11 cellular contexts compared by ENCODE assay signal in the genomic region with DNA sequence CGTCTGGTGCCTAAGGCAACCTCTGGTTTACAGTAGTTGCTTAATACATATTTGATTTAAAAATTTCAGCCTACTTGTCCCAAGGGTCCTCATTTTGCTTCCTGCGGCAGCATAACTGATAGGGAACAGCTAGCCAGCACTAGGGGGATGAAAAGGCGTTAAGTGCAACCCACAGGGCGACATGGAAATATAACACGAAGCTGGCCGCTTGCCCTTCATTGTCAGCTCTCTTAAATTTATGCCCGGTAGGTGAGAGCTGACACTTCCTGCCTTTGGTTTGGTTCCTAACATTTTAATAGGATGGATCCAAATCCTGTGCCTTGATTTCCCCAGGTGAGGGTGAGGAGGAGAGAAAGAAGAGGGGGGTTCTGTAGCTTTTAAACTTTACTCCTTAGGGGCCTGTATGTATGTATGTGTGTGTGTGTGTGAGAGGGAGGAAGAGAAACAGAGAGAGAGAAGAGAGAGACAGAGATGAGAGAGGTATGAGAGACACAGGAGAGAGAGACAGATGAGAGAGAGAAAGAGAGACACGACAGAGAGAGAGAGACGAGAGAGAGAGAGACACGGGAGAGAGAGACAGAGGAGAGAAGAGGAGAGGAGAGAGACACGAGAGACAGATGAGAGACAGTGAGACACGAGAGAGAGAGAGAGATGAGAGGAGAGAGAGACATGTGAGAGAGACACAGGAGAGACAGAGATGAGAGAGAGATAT. TPM values are rescaled to one million over a fixed set of nuclear protein-coding genes. Genes with fewer than 3 reads are reported as not detected.
A peak's percentile ranks its signal among the peaks of the same experiment; 100 is the strongest.
DNase-seq lines count a peak whose midpoint lies in the region; ATAC-seq, FAIRE-seq and TF ChIP-seq lines count a peak whose summit lies in the region.
"Had no signal": no experiment of that assay in that cellular context is flagged by ENCODE, and none has a peak within 500 bp of the region (broad histone marks: within the 10 kb centered on the region; RNA-seq: fewer than 3 reads in every experiment).

No MANE protein-coding gene starts in this region.

- peak overlapping the region; percentile 19 for H3K4me3 Mint-ChIP-seq in activated CD8-positive, alpha-beta T cell treated with anti-CD3 and anti-CD28 coated beads for 36 hours
- H3K4me3 Mint-ChIP-seq: HFFc6 had no signal

- in situ Hi-C loops in HepG2 (cut with HindIII; ENCODE audit: extremely low pct_ligation_motif_present, low pct_unique_long_range_greater_than_20kb), result no loop called here

- CTCF ChIA-PET in HepG2 (lab: Yijun Ruan, JAX; ENCODE audit: low intra/inter-chr PET ratio, low total read pairs), result no interaction called here
- CTCF ChIA-PET in activated CD8-positive, alpha-beta T cell treated with anti-CD3 and anti-CD28 coated beads for 36 hours (lab: Charles Lee), result no interaction called here

- no peak overlapping the region for H3K4me2 ChIP-seq in HepG2 (ENCODE audit: low read depth, low read length)

- no peak overlapping the region for H2AFZ ChIP-seq in HepG2 (ENCODE audit: low read length)

- no peak overlapping the region for H3K9ac ChIP-seq in HepG2 (ENCODE audit: insufficient read depth, low read depth, low read length)
- H3K9ac ChIP-seq in iPS-20b (ENCODE audit: low read depth, low read length), result no peak overlapping the region

- H3K9me3 ChIP-seq in HepG2 (ENCODE audit: low read length) (no peaks in the 10 kb centered on the region), right lobe of liver (no peaks in the 10 kb centered on the region), iPS-20b (ENCODE audit: insufficient read depth, low read depth, low read length) (no peaks in the 10 kb centered on the region), tibial artery (no peaks in the 10 kb centered on the region), left lung (no peaks in the 10 kb centered on the region)
- H3K9me3 ChIP-seq: mucosa of descending colon had no signal

- peaks cover 15% of the 10 kb centered on the region for H3K4me1 Mint-ChIP-seq in activated CD8-positive, alpha-beta T cell treated with anti-CD3 and anti-CD28 coated beads for 36 hours (ENCODE audit: low read depth)

- H3K36me3 Mint-ChIP-seq in activated CD8-positive, alpha-beta T cell treated with anti-CD3 and anti-CD28 coated beads for 36 hours (ENCODE audit: low read depth), result no peaks in the 10 kb centered on the region

- intact Hi-C loops in HepG2 (cut with micrococcal nuclease; ENCODE audit: unreplicated experiment) (no loop called here), right lobe of liver (cut with DNase I) (no loop called here), tibial artery (cut with DNase I; ENCODE audit: low total_unique reads) (no loop called here), left lung (cut with DNase I) (no loop called here)
- intact Hi-C loops in activated CD8-positive, alpha-beta T cell treated with anti-CD3 and anti-CD28 coated beads for 36 hours (cut with micrococcal nuclease), result no loop called here

- no peak overlapping the region for H3K27ac ChIP-seq in HepG2 (ENCODE audit: extremely low read length, insufficient read depth, low read length)
- H3K27ac ChIP-seq in right lobe of liver, result no peak overlapping the region
- H3K27ac ChIP-seq in iPS-20b (ENCODE audit: low read length), result no peak overlapping the region
- H3K27ac ChIP-seq in tibial artery, result peak overlapping the region; percentile 74 to 83
- H3K27ac ChIP-seq in left lung, result no peak overlapping the region

- ATAC-seq in HepG2, result no peak
- ATAC-seq in right lobe of liver, result no peak
- ATAC-seq in activated CD8-positive, alpha-beta T cell treated with anti-CD3 and anti-CD28 coated beads for 36 hours, result no peak
- ATAC-seq in activated CD4-positive, CD25-positive, alpha-beta regulatory T cell treated with anti-CD3 and anti-CD28 coated beads, Interleukin-2, amount 50 U/mL, for 24 hours, result no peak
- ATAC-seq in left lung, result no peak

- TF ChIP-seq RAD21 in HepG2 (CRISPR knock-in tag; IDR thresholded peaks at IDR 0.05), result no peak

- BruUV-seq in HepG2 (replicated peaks; lab: Mats Ljungman, UMichigan), result no TSS peak

- no peaks in the 10 kb centered on the region for H4K20me1 ChIP-seq in HepG2 (ENCODE audit: insufficient read depth, low read length)

- H3K27me3 ChIP-seq in HepG2 (ENCODE audit: control insufficient read depth in 1 of 2, insufficient read depth in 2 of 2, low read length in 2 of 2) (peaks cover 0 to 19% of the 10 kb centered on the region in 2 experiments; a peak in 2 of 5 replicates), right lobe of liver (peaks cover 0 to 5% of the 10 kb centered on the region in 2 donors), iPS-20b (ENCODE audit: insufficient read depth, low read length) (peaks cover 34% of the 10 kb centered on the region), tibial artery (no peaks in the 10 kb centered on the region), left lung (peaks cover 16 to 53% of the 10 kb centered on the region in 2 donors)

- H3K4me1 ChIP-seq in HepG2 (ENCODE audit: insufficient read depth, low read length), result no peaks in the 10 kb centered on the region
- H3K4me1 ChIP-seq in right lobe of liver, result no peaks in the 10 kb centered on the region
- peaks cover 3% of the 10 kb centered on the region; the same call in 1 of the 2 replicates for H3K4me1 ChIP-seq in iPS-20b (ENCODE audit: insufficient read depth, low read length)
- peaks cover 0 to 26% (median 11%) of the 10 kb centered on the region in 4 donors for H3K4me1 ChIP-seq in tibial artery
- H3K4me1 ChIP-seq in left lung, result peaks cover 6 to 7% of the 10 kb centered on the region in 2 donors

- POLR2A ChIA-PET in HepG2 (lab: Yijun Ruan, JAX), result no interaction called here
- POLR2A ChIA-PET in activated CD8-positive, alpha-beta T cell treated with anti-CD3 and anti-CD28 coated beads for 36 hours (lab: Charles Lee), result no interaction called here

- TF ChIP-seq EP300 in HepG2 (IDR thresholded peaks at IDR 0.05; ENCODE audit: low read depth in 2 of 2, low read length in 2 of 2), result no peak
- no peak for TF ChIP-seq EP300 in HepG2 (CRISPR knock-in tag; IDR thresholded peaks at IDR 0.05; ENCODE audit: borderline replicate concordance)

- TF ChIP-seq CTCF in HepG2 (CRISPR knock-in tag; IDR thresholded peaks at IDR 0.05) (no peak), right lobe of liver (IDR thresholded peaks at IDR 0.05) (no peak), tibial artery (IDR thresholded peaks at IDR 0.05) (no peak), left lung (IDR thresholded peaks at IDR 0.05) (no peak)
- TF ChIP-seq CTCF in activated CD8-positive, alpha-beta T cell treated with anti-CD3 and anti-CD28 coated beads for 36 hours (IDR thresholded peaks at IDR 0.05), result no peak

- 47% methylated on average over 12 of the region's 12 CpGs for WGBS in HepG2 (ENCODE audit: low lambda C conversion rate)
- WGBS in right lobe of liver (ENCODE audit: insufficient coverage, low coverage, low lambda C conversion rate, missing lambda C conversion rate), result 76% methylated on average over 12 of the region's 12 CpGs

- no peak for TF ChIP-seq POLR2A in HepG2 (IDR thresholded peaks at IDR 0.05; ENCODE audit: insufficient read depth in 1 of 2, low read depth in 2 of 2, low read length in 2 of 2)
- TF ChIP-seq POLR2A in right lobe of liver (IDR thresholded peaks at IDR 0.05), result no peak

- H3K79me2 ChIP-seq in HepG2 (ENCODE audit: insufficient read depth, low read length), result no peaks in the 10 kb centered on the region

- no peak for FAIRE-seq in HepG2 (lab: Jason Lieb, UNC)
- no peak for FAIRE-seq in GM19239 (lab: Jason Lieb, UNC)

- H3K27me3 Mint-ChIP-seq in activated CD8-positive, alpha-beta T cell treated with anti-CD3 and anti-CD28 coated beads for 36 hours, result peaks cover 38% of the 10 kb centered on the region

- H3K27ac Mint-ChIP-seq in activated CD8-positive, alpha-beta T cell treated with anti-CD3 and anti-CD28 coated beads for 36 hours, result no peak overlapping the region
- H3K27ac Mint-ChIP-seq: HFFc6 had no signal

- DNase-seq in HepG2 (ENCODE audit: low spot score) (no peak), right lobe of liver (no peak), tibial artery (no peak), left lung (no peak), GM19239 (ENCODE audit: insufficient read length, low spot score) (no peak)
- no peak for DNase-seq in activated CD8-positive, alpha-beta T cell treated with anti-CD3 and anti-CD28 coated beads for 36 hours
- DNase-seq: DMS 273 treated with DMSO at 0.1 percent for 48 hours, HFFc6 had no signal

- H3K36me3 ChIP-seq in HepG2 (replicated peaks in 1 of 2; ENCODE audit: control insufficient read depth in 1 of 2, insufficient read depth in 2 of 2, low read length in 2 of 2) (no peaks in the 10 kb centered on the region), right lobe of liver (no peaks in the 10 kb centered on the region), iPS-20b (ENCODE audit: insufficient read depth, low read depth, low read length) (no peaks in the 10 kb centered on the region), tibial artery (no peaks in the 10 kb centered on the region), left lung (no peaks in the 10 kb centered on the region)

- peaks cover 3% of the 10 kb centered on the region for H3K9me3 Mint-ChIP-seq in activated CD8-positive, alpha-beta T cell treated with anti-CD3 and anti-CD28 coated beads for 36 hours

- H3K4me3 ChIP-seq in HepG2 (replicated peaks in 1 of 3; ENCODE audit: insufficient read depth in 1 of 3, low read depth in 2 of 3, low read length in 3 of 3) (no peak overlapping the region), right lobe of liver (no peak overlapping the region), iPS-20b (ENCODE audit: low read length) (peak overlapping the region; percentile 53; the same call in 1 of the 2 replicates), tibial artery (peak overlapping the region in 1 of 2 donors; percentile 61), left lung (no peak overlapping the region)
- H3K4me3 ChIP-seq: mucosa of descending colon had no signal

RNA-seq across cellular contexts. Expression of a gene that starts 0.9 kb away (rescaled TPM):
- total RNA-seq in HepG2 (2016; rRNA removed; fragmentation: Illumina TruSeq; extraction: Trizol), result 0.04 and 0.25 TPM in 2 replicates
- total RNA-seq in HepG2 (2016; cell fraction: cytosol; rRNA removed; fragmentation: Illumina TruSeq; extraction: Trizol; ENCODE audit: low read depth), result 0.35 TPM in 1 of 2 replicates, not detected in the other
- 0.04 and 0.24 TPM in 2 replicates for total RNA-seq in HepG2 (2016; cell fraction: insoluble cytoplasmic fraction; rRNA removed; fragmentation: Illumina TruSeq; extraction: Trizol)
- total RNA-seq in HepG2 (2016; cell fraction: membrane; rRNA removed; fragmentation: Illumina TruSeq; extraction: Trizol), result 0.12 and 0.21 TPM in 2 replicates
- 0.06 TPM in 1 of 2 replicates, not detected in the other for total RNA-seq in HepG2 (2016; cell fraction: nucleus; rRNA removed; fragmentation: Illumina TruSeq; extraction: Trizol)
- polyA plus RNA-seq in HepG2 (2011; rRNA removed), result 0.05 and 0.13 TPM in 2 replicates
- polyA plus RNA-seq in HepG2 (2011; cell fraction: cytosol; rRNA removed), result 0.15 TPM in 2 replicates
- polyA plus RNA-seq in HepG2 (2011; cell fraction: nucleus; rRNA removed), result 0.05 and 0.37 TPM in 2 replicates
- polyA plus RNA-seq in HepG2 (2012), result 0.17 and 0.34 TPM in 2 replicates
- polyA plus RNA-seq in HepG2 (2016; cell fraction: cytosol; fragmentation: Illumina TruSeq; extraction: Trizol; ENCODE audit: low read depth), result 0.16 and 0.25 TPM in 2 replicates
- 0.10 TPM in 1 of 2 replicates, not detected in the other for polyA plus RNA-seq in HepG2 (2016; cell fraction: insoluble cytoplasmic fraction; fragmentation: Illumina TruSeq; extraction: Trizol; ENCODE audit: low read depth)
- polyA plus RNA-seq in HepG2 (2016; cell fraction: membrane; fragmentation: Illumina TruSeq; extraction: Trizol; ENCODE audit: low read depth), result 0.16 and 0.20 TPM in 2 replicates
- 0.15 and 0.20 TPM in 2 replicates for polyA plus RNA-seq in HepG2 (2016; cell fraction: nucleus; fragmentation: Illumina TruSeq; extraction: Trizol; ENCODE audit: insufficient read depth, low read depth)
- 0.24 TPM in 1 of 2 replicates, not detected in the other for polyA minus RNA-seq in HepG2 (2011; rRNA and poly(A)+ RNA removed; ENCODE audit: low replicate concordance)
- not detected in 2 replicates for polyA minus RNA-seq in HepG2 (2011; cell fraction: cytosol; rRNA and poly(A)+ RNA removed)
- not detected in 2 replicates for polyA minus RNA-seq in HepG2 (2011; cell fraction: nucleus; rRNA and poly(A)+ RNA removed)
- total RNA-seq in right lobe of liver, result 1 to 10 TPM in 1 of 6 experiments, under 1 TPM in 4, not detected in 1; 0.29 to 1.4 (median 0.58) TPM
- total RNA-seq in activated CD8-positive, alpha-beta T cell treated with anti-CD3 and anti-CD28 coated beads for 36 hours, result under 1 TPM; 0.11 to 0.18 TPM
- 1 to 10 TPM; 1.3 to 1.7 TPM for total RNA-seq in left lung
- total RNA-seq: HFFc6 had no signal

Comparison
In these comparisons a context has a peak if more than half of its experiments do, and no peak if none do; other contexts are left out.
1. H3K27ac ChIP-seq: peak in tibial artery (2 of 2); none in HepG2 (single experiment), right lobe of liver (0 of 3), iPS-20b (single experiment) and left lung (0 of 2).